ENCODE assay signal across 14 cellular contexts in the genomic region with DNA sequence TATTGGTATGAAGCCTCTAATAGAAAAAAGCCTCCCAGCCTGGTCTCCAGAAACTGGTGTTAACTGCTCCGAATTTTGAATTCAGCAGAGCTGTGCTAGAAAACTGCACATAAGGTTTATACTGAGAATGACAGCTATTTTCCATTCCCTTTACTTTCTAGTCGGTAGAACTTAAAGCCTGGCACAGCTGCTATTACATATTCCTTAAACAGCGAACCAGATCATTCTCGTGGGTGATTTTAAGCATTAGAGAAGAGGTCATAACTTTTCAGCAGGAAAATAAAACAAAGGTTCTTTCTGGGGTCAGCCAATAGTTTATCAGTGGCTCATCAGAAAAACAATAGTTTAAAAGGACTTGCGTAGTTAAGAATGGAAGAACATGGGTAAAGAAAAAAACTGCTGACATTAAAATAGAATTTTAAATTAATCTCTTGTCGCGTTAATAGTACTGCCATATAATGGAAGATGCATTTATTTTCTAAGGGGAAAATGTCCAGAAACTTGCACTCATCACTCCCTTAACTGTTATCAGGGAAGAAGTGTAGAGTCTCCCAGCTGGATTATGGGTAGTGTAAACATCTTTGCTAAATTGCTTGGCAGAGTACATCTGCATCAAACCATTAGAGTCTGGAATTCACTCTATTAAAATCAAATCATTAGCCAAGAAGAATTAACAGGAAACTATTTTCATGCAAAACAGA. TPM values are rescaled to one million over a fixed set of nuclear protein-coding genes. Genes with fewer than 3 reads are reported as not detected.
DNase-seq lines count a peak whose midpoint lies in the region; ATAC-seq and TF ChIP-seq lines count a peak whose summit lies in the region.
"Had no signal": no experiment of that assay in that cellular context is flagged by ENCODE, and none has a peak within 500 bp of the region (broad histone marks: within the 10 kb centered on the region; RNA-seq: fewer than 3 reads in every experiment).

No MANE protein-coding gene starts in this region.

- WGBS in esophagus squamous epithelium, 2 donors: 49 to 64% methylated on average over 7 of the region's 7 CpGs

- H3K27me3 Mint-ChIP-seq in stimulated activated naive CD8-positive, alpha-beta T cell treated with anti-CD3 and anti-CD28 coated beads, Interleukin-15, amount 100 ng/mL, for 72 hours: no peaks in the 10 kb centered on the region

- intact Hi-C loops in esophagus squamous epithelium (cut with DNase I): no loop called here

- H3K4me1 Mint-ChIP-seq in stimulated activated naive CD8-positive, alpha-beta T cell treated with anti-CD3 and anti-CD28 coated beads, Interleukin-15, amount 100 ng/mL, for 72 hours: peaks cover 97% of the 10 kb centered on the region

- peaks cover 51% of the 10 kb centered on the region for H4K20me1 ChIP-seq in osteoblast (ENCODE audit: insufficient read depth, low read length)

- peak; percentile 48 for ATAC-seq in stimulated activated naive CD8-positive, alpha-beta T cell treated with anti-CD3 and anti-CD28 coated beads, Interleukin-15, Interleukin-2, amounts not matched to agents 100 U/mL and 50 U/mL, for 24 hours
- ATAC-seq in stimulated activated naive CD8-positive, alpha-beta T cell treated with anti-CD3 and anti-CD28 coated beads, Interleukin-15, amount 100 ng/mL, for 72 hours: no peak
- no peak for ATAC-seq in GM19035 (IDR thresholded peaks at IDR 0.05; ENCODE audit: unreplicated experiment)
- ATAC-seq: K562 had no signal

- H3K27ac ChIP-seq in esophagus squamous epithelium (peak overlapping the region in 3 of 4 donors; percentile 8 to 57 (median 32)), osteoblast (ENCODE audit: low read depth, low read length) (peak overlapping the region; percentile 10)

- DNase-seq in stimulated activated naive CD8-positive, alpha-beta T cell treated with anti-CD3 and anti-CD28 coated beads, Interleukin-15, Interleukin-2, amounts not matched to agents 100 U/mL and 50 U/mL, for 24 hours: no peak
- DNase-seq in stimulated activated naive CD8-positive, alpha-beta T cell treated with anti-CD3 and anti-CD28 coated beads, Interleukin-15, amount 100 ng/mL, for 72 hours: no peak
- no peak for DNase-seq in esophagus squamous epithelium (lab: John Stamatoyannopoulos, UW)
- DNase-seq in osteoblast (ENCODE audit: insufficient read length, low spot score, missing footprints): no peak
- no peak for DNase-seq in NCI-H2196 (lab: John Stamatoyannopoulos, UW; ENCODE audit: unreplicated experiment)
- no peak for DNase-seq in NCI-H128 (lab: John Stamatoyannopoulos, UW; ENCODE audit: unreplicated experiment)
- no peak for DNase-seq in NCI-H748 treated with DMSO at 0.1 percent for 48 hours (lab: John Stamatoyannopoulos, UW)
- DNase-seq: amniotic stem cell; effector CD4-positive, alpha-beta T cell; glutamatergic neuron; NCI-H187; nucleus accumbens had no signal

- H3K27ac Mint-ChIP-seq in stimulated activated naive CD8-positive, alpha-beta T cell treated with anti-CD3 and anti-CD28 coated beads, Interleukin-15, amount 100 ng/mL, for 72 hours: no peak overlapping the region

- H3K36me3 ChIP-seq in esophagus squamous epithelium (no peaks in the 10 kb centered on the region), osteoblast (ENCODE audit: insufficient read depth, low read length) (no peaks in the 10 kb centered on the region)

- H3K4me2 ChIP-seq in osteoblast (ENCODE audit: insufficient read depth, low read length): peak overlapping the region; percentile 22

- no peaks in the 10 kb centered on the region for H3K27me3 ChIP-seq in esophagus squamous epithelium
- H3K27me3 ChIP-seq in osteoblast (ENCODE audit: insufficient read depth, low read length): no peaks in the 10 kb centered on the region

- no peak for TF ChIP-seq POLR2A in esophagus squamous epithelium (IDR thresholded peaks at IDR 0.05)

- no peak overlapping the region for H3K4me3 Mint-ChIP-seq in stimulated activated naive CD8-positive, alpha-beta T cell treated with anti-CD3 and anti-CD28 coated beads, Interleukin-15, amount 100 ng/mL, for 72 hours

- H3K4me1 ChIP-seq in esophagus squamous epithelium (peaks cover 27 to 99% (median 34%) of the 10 kb centered on the region in 3 donors), osteoblast (ENCODE audit: insufficient read depth, low read length) (peaks cover 70% of the 10 kb centered on the region)

- TF ChIP-seq CTCF in esophagus squamous epithelium (IDR thresholded peaks at IDR 0.05) (no peak), osteoblast (IDR thresholded peaks at IDR 0.05; ENCODE audit: extremely low read depth, low read depth, low read length) (no peak)

- no peak overlapping the region for H2AFZ ChIP-seq in osteoblast (ENCODE audit: low read length)

- H3K79me2 ChIP-seq in osteoblast (ENCODE audit: insufficient read depth, low read length): peaks cover 100% of the 10 kb centered on the region

- H3K9me3 ChIP-seq in esophagus squamous epithelium: no peaks in the 10 kb centered on the region
- no peaks in the 10 kb centered on the region for H3K9me3 ChIP-seq in osteoblast (ENCODE audit: low read depth, low read length)

- H3K4me3 ChIP-seq in esophagus squamous epithelium (no peak overlapping the region), osteoblast (ENCODE audit: insufficient read depth, low read length) (no peak overlapping the region)
- H3K4me3 ChIP-seq: K562 had no signal

- H3K9me3 Mint-ChIP-seq in stimulated activated naive CD8-positive, alpha-beta T cell treated with anti-CD3 and anti-CD28 coated beads, Interleukin-15, amount 100 ng/mL, for 72 hours: no peaks in the 10 kb centered on the region

RNA-seq across cellular contexts. Expression of a gene that starts 7.9 kb away (rescaled TPM):
- total RNA-seq in esophagus squamous epithelium (10 to 100 TPM; 31.8 to 50.0 (median 44.5) TPM), osteoblast (58.0 and 68.8 TPM in 2 replicates)
